9 cellular contexts compared by ENCODE assay signal in the genomic region with DNA sequence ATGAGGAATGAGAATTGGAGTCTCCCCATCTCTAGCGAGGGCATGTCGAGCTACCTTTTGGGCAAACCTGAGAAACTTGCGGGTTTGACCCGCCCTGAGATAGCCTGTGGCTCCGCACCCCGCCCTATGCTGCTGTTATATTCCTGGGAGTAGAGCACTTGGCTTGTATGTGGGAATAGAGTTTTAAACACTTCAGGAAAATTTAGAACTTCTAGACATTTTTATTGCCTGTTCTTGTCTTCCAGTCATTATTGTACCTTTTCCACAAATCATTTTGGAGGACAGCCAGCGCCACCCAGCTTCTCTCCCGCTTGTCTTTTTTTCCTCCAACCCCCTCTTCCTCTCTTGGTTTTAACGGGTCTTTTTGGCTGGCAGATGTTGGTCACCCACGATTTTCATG. TPM values are rescaled to one million over a fixed set of nuclear protein-coding genes. Genes with fewer than 3 reads are reported as not detected.
DNase-seq lines count a peak whose midpoint lies in the region; ATAC-seq, FAIRE-seq and TF ChIP-seq lines count a peak whose summit lies in the region.
"Had no signal": no experiment of that assay in that cellular context is flagged by ENCODE, and none has a peak within 500 bp of the region (broad histone marks: within the 10 kb centered on the region; RNA-seq: fewer than 3 reads in every experiment).

No MANE protein-coding gene starts in this region.

- ATAC-seq in HG02852 (IDR thresholded peaks at IDR 0.05; ENCODE audit: unreplicated experiment): no peak

- no peak for TF ChIP-seq CTCF in astrocyte of the spinal cord (IDR thresholded peaks at IDR 0.05; ENCODE audit: low read depth, low read length)

- no peak for FAIRE-seq in small intestine (lab: Jason Lieb, UNC)
- FAIRE-seq: A204.1 had no signal

- H3K27ac ChIP-seq in small intestine (ENCODE audit: low read depth in 1 of 2, low read length in 1 of 2): peak overlapping the region; percentile 63 to 85

- no peaks in the 10 kb centered on the region for H3K9me3 ChIP-seq in small intestine (ENCODE audit: control insufficient read depth, low read depth)

- DNase-seq in DMS 273 (lab: John Stamatoyannopoulos, UW; ENCODE audit: unreplicated experiment) (peak; percentile 63), DMS 273 treated with DMSO at 0.1 percent for 48 hours (lab: John Stamatoyannopoulos, UW) (no peak), H7 (peak; percentile 60), NCI-H345 (lab: John Stamatoyannopoulos, UW) (peak; percentile 23), astrocyte of the spinal cord (ENCODE audit: low read depth, low spot score) (no peak), small intestine (peak; percentile 49)

- peaks cover 1 to 20% of the 10 kb centered on the region in 2 donors for H3K4me1 ChIP-seq in small intestine (ENCODE audit: control insufficient read depth in 2 of 2, insufficient read depth in 1 of 2, low read depth in 1 of 2, low read length in 1 of 2)

- 0% methylated on average over 10 of the region's 10 CpGs for WGBS in small intestine, 3 donors

- H3K27me3 ChIP-seq in H7 (ENCODE audit: control insufficient read depth, insufficient read depth, low read length) (no peaks in the 10 kb centered on the region), small intestine (ENCODE audit: control insufficient read depth in 2 of 2, insufficient read depth in 2 of 2, low read length in 2 of 2) (no peaks in the 10 kb centered on the region)

- no peaks in the 10 kb centered on the region; the same call in 1 of the 2 replicates for H3K36me3 ChIP-seq in H7 (replicated peaks; ENCODE audit: control insufficient read depth, insufficient read depth, low read length)
- peaks cover 9 to 11% of the 10 kb centered on the region in 2 donors for H3K36me3 ChIP-seq in small intestine (ENCODE audit: control insufficient read depth in 2 of 2, insufficient read depth in 2 of 2, low read length in 2 of 2)

- H3K4me3 ChIP-seq in H7 (ENCODE audit: insufficient read depth, low read depth, low read length) (peak overlapping the region; percentile 71), astrocyte of the spinal cord (ENCODE audit: low read depth, low read length) (peak overlapping the region; percentile 93), iPS-11a (ENCODE audit: low read depth, low read length) (peak overlapping the region; percentile 84), small intestine (ENCODE audit: low read depth in 1 of 2, low read length in 2 of 2) (peak overlapping the region; percentile 83 to 85)

- in situ Hi-C loops in astrocyte of the spinal cord (cut with HindIII; ENCODE audit: low sequenced_read_pairs): no loop called here

RNA-seq across cellular contexts. Expression of a gene that starts 0.7 kb away (rescaled TPM):
- 77.6 and 96.4 TPM in 2 replicates for total RNA-seq in H7 (2014; rRNA removed; shearing (Covaris generic))
- 10 to 100 TPM; 43.4 to 68.4 (median 44.9) TPM for polyA plus RNA-seq in small intestine

Comparison
In these comparisons a context has a peak if more than half of its experiments do, and no peak if none do; other contexts are left out.
1. DNase-seq: peak in DMS 273 (single experiment), H7 (single experiment), NCI-H345 (single experiment) and small intestine (single experiment); none in DMS 273 treated with DMSO at 0.1 percent for 48 hours (single experiment) and astrocyte of the spinal cord (single experiment).
2. Peak in every context shown above with its lines, with median percentiles within 50 percentile points of each other: H3K4me3 ChIP-seq.